24 cellular contexts compared by ENCODE assay signal in genomic region chr12:97984456-97984855, GRCh38.
"Had no signal": no experiment of that assay in that cellular context is flagged by ENCODE, and none has a peak within 500 bp of the region (broad histone marks: within the 10 kb centered on the region; RNA-seq: fewer than 3 reads in every experiment).

No MANE protein-coding gene starts in this region.

- DNase-seq: natural killer cell; ovary; psoas muscle; right cardiac atrium; right lobe of liver; sigmoid colon; small intestine; stimulated activated CD4-positive, alpha-beta T cell treated with anti-CD3 and anti-CD28 coated beads, Interleukin-15, amount 100 ng/mL, for 24 hours; stimulated activated CD4-positive, alpha-beta T cell treated with anti-CD3 and anti-CD28 coated beads, Interleukin-2, amount 100 ng/mL, for 24 hours; stimulated activated CD4-positive, alpha-beta T cell treated with anti-CD3 and anti-CD28 coated beads, Interleukin-2, amount 100 ng/mL, for 48 hours; stimulated activated CD4-positive, alpha-beta T cell treated with anti-CD3 and anti-CD28 coated beads, Interleukin-4, amount 100 ng/mL, for 4 hours; stimulated activated CD8-positive, alpha-beta memory T cell treated with anti-CD3 and anti-CD28 coated beads, Interleukin-4, amount 100 ng/mL, for 48 hours; stimulated activated naive CD4-positive, alpha-beta T cell; stimulated activated naive CD8-positive, alpha-beta T cell treated with anti-CD3 and anti-CD28 coated beads, Interleukin-15, amount 100 ng/mL, for 72 hours; stimulated activated naive CD8-positive, alpha-beta T cell treated with anti-CD3 and anti-CD28 coated beads, Interleukin-15, Interleukin-2, amounts not matched to agents 100 U/mL and 50 U/mL, for 24 hours; testis; tibial artery; transverse colon; upper lobe of right lung; uterus had no signal

- H3K4me3 ChIP-seq: neural progenitor cell, ovary, psoas muscle, right lobe of liver, sigmoid colon, suprapubic skin, testis, tibial artery, transverse colon, upper lobe of right lung, uterus had no signal

- H3K79me2 ChIP-seq: parathyroid adenoma had no signal

- H2AFZ ChIP-seq: neural progenitor cell, parathyroid adenoma had no signal

- H3K36me3 ChIP-seq: ovary, right lobe of liver, sigmoid colon, suprapubic skin, tibial artery, transverse colon, upper lobe of right lung, uterus had no signal

- ATAC-seq: natural killer cell; psoas muscle; right cardiac atrium; right lobe of liver; stimulated activated memory B cell treated with anti-CD40 and anti-IgM and Interleukin-4, amounts not matched to agents 10 μg/mL and 1 μg/mL and 100 μg/mL, for 72 hours; stimulated activated naive CD8-positive, alpha-beta T cell treated with anti-CD3 and anti-CD28 coated beads, Interleukin-15, amount 100 ng/mL, for 72 hours; stimulated activated naive CD8-positive, alpha-beta T cell treated with anti-CD3 and anti-CD28 coated beads, Interleukin-15, Interleukin-2, amounts not matched to agents 100 U/mL and 50 U/mL, for 24 hours; upper lobe of right lung had no signal

- H3K27ac ChIP-seq: neural progenitor cell, ovary, parathyroid adenoma, psoas muscle, right lobe of liver, sigmoid colon, suprapubic skin, testis, tibial artery, transverse colon, upper lobe of right lung, uterus had no signal

- H3K4me2 ChIP-seq: neural progenitor cell had no signal

- H3K4me1 ChIP-seq: neural progenitor cell, parathyroid adenoma, psoas muscle, right lobe of liver, sigmoid colon, suprapubic skin, testis, tibial artery, transverse colon, upper lobe of right lung, uterus had no signal

- H3K9me3 ChIP-seq: ovary, psoas muscle, right lobe of liver, sigmoid colon, suprapubic skin, testis, tibial artery, upper lobe of right lung, uterus had no signal

- H3K27me3 ChIP-seq: neural progenitor cell, ovary, right lobe of liver, sigmoid colon, suprapubic skin, testis, tibial artery, transverse colon, upper lobe of right lung, uterus had no signal

- H3K9ac ChIP-seq: neural progenitor cell, parathyroid adenoma had no signal
